1 cellular context compared by ENCODE assay signal in the genomic region with DNA sequence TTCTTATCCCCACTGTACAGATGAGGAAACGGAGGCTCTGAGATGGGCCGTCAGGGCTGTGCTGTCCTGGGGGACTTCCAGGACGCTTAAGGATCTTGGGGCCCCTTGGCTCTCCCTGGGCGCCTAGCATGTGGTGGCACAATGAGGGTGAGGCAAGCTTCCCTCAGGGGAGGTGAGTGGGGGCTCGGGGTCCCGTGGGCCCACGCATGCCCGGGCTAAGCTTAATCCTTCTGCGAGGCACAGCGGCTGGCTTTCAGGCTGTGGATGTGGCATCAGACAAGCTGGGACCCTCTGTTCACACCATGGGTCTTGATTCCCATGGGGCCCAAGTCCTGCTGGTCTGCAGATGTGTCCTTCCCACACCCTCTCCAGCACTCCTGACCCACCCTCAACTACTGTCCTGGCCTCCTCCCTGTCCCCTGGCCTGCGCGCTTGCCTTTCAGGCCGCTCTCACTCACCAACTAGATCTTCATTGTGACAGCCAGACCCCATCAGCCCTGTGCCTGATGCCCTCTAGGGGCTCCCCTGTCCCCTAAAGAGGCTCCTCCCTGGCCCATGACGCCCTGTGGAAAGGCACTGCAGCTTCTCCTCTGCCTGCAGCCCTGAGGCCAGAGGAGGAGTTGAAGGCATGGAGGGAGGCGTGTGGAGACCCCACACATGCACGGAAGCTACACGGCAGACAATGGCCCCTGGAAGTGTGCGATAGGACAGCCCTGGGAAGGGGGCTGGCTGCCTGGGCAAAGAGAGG.
TF ChIP-seq lines count a peak whose summit lies in the region.

No MANE protein-coding gene starts in this region.

TF ChIP-seq in WTC11, 78 proteins besides CTCF, POLR2A, EP300 and RAD21 (continued from another document):
- TF ChIP-seq, protein P1, sequence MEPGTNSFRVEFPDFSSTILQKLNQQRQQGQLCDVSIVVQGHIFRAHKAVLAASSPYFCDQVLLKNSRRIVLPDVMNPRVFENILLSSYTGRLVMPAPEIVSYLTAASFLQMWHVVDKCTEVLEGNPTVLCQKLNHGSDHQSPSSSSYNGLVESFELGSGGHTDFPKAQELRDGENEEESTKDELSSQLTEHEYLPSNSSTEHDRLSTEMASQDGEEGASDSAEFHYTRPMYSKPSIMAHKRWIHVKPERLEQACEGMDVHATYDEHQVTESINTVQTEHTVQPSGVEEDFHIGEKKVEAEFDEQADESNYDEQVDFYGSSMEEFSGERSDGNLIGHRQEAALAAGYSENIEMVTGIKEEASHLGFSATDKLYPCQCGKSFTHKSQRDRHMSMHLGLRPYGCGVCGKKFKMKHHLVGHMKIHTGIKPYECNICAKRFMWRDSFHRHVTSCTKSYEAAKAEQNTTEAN (CRISPR knock-in tag; IDR thresholded peaks at IDR 0.05) = no peak
- TF ChIP-seq, protein P2, sequence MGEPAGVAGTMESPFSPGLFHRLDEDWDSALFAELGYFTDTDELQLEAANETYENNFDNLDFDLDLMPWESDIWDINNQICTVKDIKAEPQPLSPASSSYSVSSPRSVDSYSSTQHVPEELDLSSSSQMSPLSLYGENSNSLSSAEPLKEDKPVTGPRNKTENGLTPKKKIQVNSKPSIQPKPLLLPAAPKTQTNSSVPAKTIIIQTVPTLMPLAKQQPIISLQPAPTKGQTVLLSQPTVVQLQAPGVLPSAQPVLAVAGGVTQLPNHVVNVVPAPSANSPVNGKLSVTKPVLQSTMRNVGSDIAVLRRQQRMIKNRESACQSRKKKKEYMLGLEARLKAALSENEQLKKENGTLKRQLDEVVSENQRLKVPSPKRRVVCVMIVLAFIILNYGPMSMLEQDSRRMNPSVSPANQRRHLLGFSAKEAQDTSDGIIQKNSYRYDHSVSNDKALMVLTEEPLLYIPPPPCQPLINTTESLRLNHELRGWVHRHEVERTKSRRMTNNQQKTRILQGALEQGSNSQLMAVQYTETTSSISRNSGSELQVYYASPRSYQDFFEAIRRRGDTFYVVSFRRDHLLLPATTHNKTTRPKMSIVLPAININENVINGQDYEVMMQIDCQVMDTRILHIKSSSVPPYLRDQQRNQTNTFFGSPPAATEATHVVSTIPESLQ (CRISPR knock-in tag; IDR thresholded peaks at IDR 0.05) = no peak
- TF ChIP-seq NR2C2 (CRISPR knock-in tag; IDR thresholded peaks at IDR 0.05) (no peak), SMAD3 (CRISPR knock-in tag; IDR thresholded peaks at IDR 0.05; ENCODE audit: borderline replicate concordance) (no peak), NFATC4 (CRISPR knock-in tag; IDR thresholded peaks at IDR 0.05) (no peak)
- TF ChIP-seq, protein P3, sequence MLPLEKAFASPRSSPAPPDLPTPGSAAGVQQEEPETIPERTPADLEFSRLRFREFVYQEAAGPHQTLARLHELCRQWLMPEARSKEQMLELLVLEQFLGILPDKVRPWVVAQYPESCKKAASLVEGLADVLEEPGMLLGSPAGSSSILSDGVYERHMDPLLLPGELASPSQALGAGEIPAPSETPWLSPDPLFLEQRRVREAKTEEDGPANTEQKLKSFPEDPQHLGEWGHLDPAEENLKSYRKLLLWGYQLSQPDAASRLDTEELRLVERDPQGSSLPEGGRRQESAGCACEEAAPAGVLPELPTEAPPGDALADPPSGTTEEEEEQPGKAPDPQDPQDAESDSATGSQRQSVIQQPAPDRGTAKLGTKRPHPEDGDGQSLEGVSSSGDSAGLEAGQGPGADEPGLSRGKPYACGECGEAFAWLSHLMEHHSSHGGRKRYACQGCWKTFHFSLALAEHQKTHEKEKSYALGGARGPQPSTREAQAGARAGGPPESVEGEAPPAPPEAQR (CRISPR knock-in tag; IDR thresholded peaks at IDR 0.05) = no peak
